In the genomic region with DNA sequence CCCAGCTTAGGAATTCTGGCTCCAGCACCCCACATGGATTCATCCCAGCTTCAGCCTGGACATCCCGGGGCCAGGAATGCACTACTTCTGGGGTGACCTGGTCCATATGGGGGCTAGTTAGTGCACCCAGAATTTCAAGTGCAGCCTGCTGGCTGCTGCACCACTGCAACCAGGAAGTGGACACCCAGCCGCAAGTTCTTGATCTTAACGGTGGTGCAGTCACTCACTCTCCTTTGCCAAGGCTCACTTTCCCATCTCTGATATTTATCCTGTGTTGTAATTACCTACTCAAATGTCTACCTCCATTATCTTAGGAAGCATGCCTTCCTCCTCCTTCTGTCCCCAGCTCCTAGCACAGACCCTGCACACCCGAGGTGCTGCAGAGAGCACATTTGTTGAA, we compare ENCODE assay signal across 26 cellular contexts.
"Had no signal": no experiment of that assay in that cellular context is flagged by ENCODE, and none has a peak within 500 bp of the region (broad histone marks: within the 10 kb centered on the region; RNA-seq: fewer than 3 reads in every experiment).

No MANE protein-coding gene starts in this region.

- H3K9me3 Mint-ChIP-seq: activated T-cell treated with anti-CD3 and anti-CD28 coated beads, Interleukin-2, amount 50 U/mL, for 72 hours; natural killer cell treated with Interleukin-12 subunit alpha and Interleukin-12 subunit beta and Interleukin-15 and Interleukin-18, amount 100 ng/mL, for 72 hours; stimulated activated effector memory CD8-positive, alpha-beta T cell treated with anti-CD3 and anti-CD28 coated beads, Interleukin-12 subunit alpha, Interleukin-12 subunit beta, amount 100 ng/mL, for 72 hours; stimulated activated naive CD8-positive, alpha-beta T cell treated with anti-CD3 and anti-CD28 coated beads, Interleukin-15, Interleukin-2, amounts not matched to agents 100 ng/mL and 50 ng/mL, for 24 hours; type B pancreatic cell had no signal

- H3K4me1 ChIP-seq: lower lobe of right lung, prostate gland, uterus had no signal

- H3K27me3 Mint-ChIP-seq: activated naive CD8-positive, alpha-beta T cell; natural killer cell treated with Interleukin-12 subunit alpha and Interleukin-12 subunit beta and Interleukin-15 and Interleukin-18, amount 100 ng/mL, for 72 hours; stimulated activated naive CD8-positive, alpha-beta T cell treated with anti-CD3 and anti-CD28 coated beads, Interleukin-15, Interleukin-2, amounts not matched to agents 100 ng/mL and 50 ng/mL, for 24 hours; type B pancreatic cell had no signal

- H3K27ac Mint-ChIP-seq: activated naive CD8-positive, alpha-beta T cell; activated T-cell treated with anti-CD3 and anti-CD28 coated beads, Interleukin-2, amount 50 U/mL, for 72 hours; natural killer cell treated with Interleukin-12 subunit alpha and Interleukin-12 subunit beta and Interleukin-15 and Interleukin-18, amount 100 ng/mL, for 72 hours; stimulated activated effector memory CD8-positive, alpha-beta T cell treated with anti-CD3 and anti-CD28 coated beads, Interleukin-12 subunit alpha, Interleukin-12 subunit beta, amount 100 ng/mL, for 72 hours; stimulated activated naive CD8-positive, alpha-beta T cell treated with anti-CD3 and anti-CD28 coated beads, Interleukin-15, Interleukin-2, amounts not matched to agents 100 ng/mL and 50 ng/mL, for 24 hours; type B pancreatic cell had no signal

- ATAC-seq: activated T-cell treated with anti-CD3 and anti-CD28 coated beads, Interleukin-2, amount 50 U/mL, for 72 hours; body of pancreas; left lobe of liver; lower lobe of right lung; sciatic nerve; stimulated activated effector memory CD8-positive, alpha-beta T cell treated with anti-CD3 and anti-CD28 coated beads, Interleukin-12 subunit alpha, Interleukin-12 subunit beta, amount 100 ng/mL, for 72 hours had no signal

- DNase-seq: activated CD4-positive, alpha-beta T cell treated with anti-CD3 and anti-CD28 coated beads for 4 hours; activated CD4-positive, alpha-beta T cell treated with anti-CD3 and anti-CD28 coated beads, Interleukin-2, amount 50 U/mL, for 4 hours; activated naive CD4-positive, alpha-beta T cell treated with Interleukin-2 at 50 U/mL for 16 hours; activated T-cell treated with anti-CD3 and anti-CD28 coated beads for 4 hours; activated T-cell treated with anti-CD3 and anti-CD28 coated beads, Interleukin-2, amount 50 U/mL, for 72 hours; anterior cingulate cortex; body of pancreas; effector CD8-positive, alpha-beta T cell; kidney glomerular epithelial cell; lower lobe of right lung; mesendoderm; retina; stimulated activated CD4-positive, alpha-beta T cell treated with anti-CD3 and anti-CD28 coated beads, Interleukin-12 subunit alpha, Interleukin-12 subunit beta, amount 100 ng/mL, for 4 hours; stimulated activated CD4-positive, alpha-beta T cell treated with anti-CD3 and anti-CD28 coated beads, Interleukin-4, amount 100 ng/mL, for 24 hours; T1000; uterus had no signal

- H3K36me3 ChIP-seq: prostate gland, uterus had no signal

- H3K27ac ChIP-seq: body of pancreas, lower lobe of right lung, prostate gland, skin epidermis, uterus, VCaP had no signal

- H3K36me3 Mint-ChIP-seq: type B pancreatic cell had no signal

- H3K9me3 ChIP-seq: body of pancreas, lower lobe of right lung, prostate gland, uterus had no signal

- H3K4me3 ChIP-seq: body of pancreas, lower lobe of right lung, prostate gland, skin epidermis, uterus had no signal

- H3K27me3 ChIP-seq: body of pancreas, uterus had no signal

- H3K4me3 Mint-ChIP-seq: activated naive CD8-positive, alpha-beta T cell; activated T-cell treated with anti-CD3 and anti-CD28 coated beads, Interleukin-2, amount 50 U/mL, for 72 hours; natural killer cell treated with Interleukin-12 subunit alpha and Interleukin-12 subunit beta and Interleukin-15 and Interleukin-18, amount 100 ng/mL, for 72 hours; stimulated activated effector memory CD8-positive, alpha-beta T cell treated with anti-CD3 and anti-CD28 coated beads, Interleukin-12 subunit alpha, Interleukin-12 subunit beta, amount 100 ng/mL, for 72 hours; stimulated activated naive CD8-positive, alpha-beta T cell treated with anti-CD3 and anti-CD28 coated beads, Interleukin-15, Interleukin-2, amounts not matched to agents 100 ng/mL and 50 ng/mL, for 24 hours; type B pancreatic cell had no signal
